Comparison of ENCODE assay signal across 8 cellular contexts in genomic region chr10:7788640-7789335, GRCh38. TPM values are rescaled to one million over a fixed set of nuclear protein-coding genes. Genes with fewer than 3 reads are reported as not detected.
A peak's percentile ranks its signal among the peaks of the same experiment; 100 is the strongest.
DNase-seq lines count a peak whose midpoint lies in the region; ATAC-seq and TF ChIP-seq lines count a peak whose summit lies in the region.

No MANE protein-coding gene starts in this region.

- peaks cover 97% of the 10 kb centered on the region for H3K79me2 ChIP-seq in fibroblast of lung (ENCODE audit: control insufficient read depth, insufficient read depth, low read length)

- H3K4me3 ChIP-seq in cardiac muscle cell = peak overlapping the region; percentile 58
- peak overlapping the region; percentile 73 to 91 (median 80) for H3K4me3 ChIP-seq in fibroblast of lung (replicated peaks in 1 of 4; ENCODE audit: control extremely low read depth in 1 of 4, insufficient read depth in 1 of 4, low read depth in 3 of 4, low read length in 4 of 4)
- H3K4me3 ChIP-seq in prostate gland = peak overlapping the region; percentile 71 to 90

- H3K9ac ChIP-seq in fibroblast of lung (ENCODE audit: insufficient read depth, low read length) = peak overlapping the region; percentile 80

- peak overlapping the region; percentile 88 for H3K27ac ChIP-seq in cardiac muscle cell
- peak overlapping the region; percentile 78 for H3K27ac ChIP-seq in fibroblast of lung (ENCODE audit: insufficient read depth, low read length)
- H3K27ac ChIP-seq in prostate gland = peak overlapping the region; percentile 80

- peak overlapping the region; percentile 94 for H3K4me2 ChIP-seq in fibroblast of lung (ENCODE audit: extremely low read depth, insufficient read depth, low read length)

- H2AFZ ChIP-seq in fibroblast of lung (ENCODE audit: low read length) = peak overlapping the region; percentile 65

- H4K20me1 ChIP-seq in fibroblast of lung (ENCODE audit: control insufficient read depth, extremely low read depth, insufficient read depth, low read length) = no peaks in the 10 kb centered on the region

- no peaks in the 10 kb centered on the region for H3K9me3 ChIP-seq in cardiac muscle cell (ENCODE audit: low read depth)
- H3K9me3 ChIP-seq in fibroblast of lung (ENCODE audit: control insufficient read depth, insufficient read depth, low read depth, low read length) = no peaks in the 10 kb centered on the region
- no peaks in the 10 kb centered on the region for H3K9me3 ChIP-seq in prostate gland

- DNase-seq in cardiac muscle cell (ENCODE audit: low read depth in 1 of 2, low spot score in 1 of 2) (peak; percentile 49 to 52), cardiac septum (ENCODE audit: low spot score) (no peak), RPMI7951 (ENCODE audit: low read depth) (peak; percentile 34), fibroblast of lung (ENCODE audit: low read depth in 2 of 2) (peak; percentile 24 to 35), prostate gland (ENCODE audit: low spot score) (no peak), GDM1 (lab: John Stamatoyannopoulos, UW) (no peak), dedifferentiated amniotic fluid mesenchymal stem cell (ENCODE audit: extremely low spot score) (no peak)

- H3K4me1 ChIP-seq in cardiac muscle cell (ENCODE audit: low read depth) (peaks cover 18% of the 10 kb centered on the region), fibroblast of lung (ENCODE audit: control insufficient read depth, extremely low read depth, insufficient read depth, low read length) (peaks cover 2% of the 10 kb centered on the region), prostate gland (replicated peaks) (no peaks in the 10 kb centered on the region)

- WGBS in prostate gland = 2% methylated on average over 25 of the region's 25 CpGs

- no peaks in the 10 kb centered on the region for H3K27me3 ChIP-seq in cardiac muscle cell
- H3K27me3 ChIP-seq in fibroblast of lung (ENCODE audit: control insufficient read depth, insufficient read depth, low read length) = no peaks in the 10 kb centered on the region
- H3K27me3 ChIP-seq in prostate gland (replicated peaks; ENCODE audit: insufficient read depth) = no peaks in the 10 kb centered on the region

- ATAC-seq in HG02840 (IDR thresholded peaks at IDR 0.05; ENCODE audit: low FRiP score, unreplicated experiment) = peak; percentile 4

- H3K36me3 ChIP-seq in cardiac muscle cell (no peaks in the 10 kb centered on the region), fibroblast of lung (ENCODE audit: control insufficient read depth, insufficient read depth, low read length) (no peaks in the 10 kb centered on the region), prostate gland (no peaks in the 10 kb centered on the region)

- TF ChIP-seq CTCF in cardiac muscle cell (IDR thresholded peaks at IDR 0.05; ENCODE audit: low read depth, low read length) (no peak), fibroblast of lung (conservative IDR thresholded peaks at IDR 0.05 in 1 of 2, IDR thresholded peaks at IDR 0.05 in 1 of 2; ENCODE audit: low read depth in 1 of 2, low read length in 2 of 2) (no peak), prostate gland (IDR thresholded peaks at IDR 0.05) (no peak)

- intact Hi-C loops in cardiac septum (cut with DNase I) (loop anchor here (2.0 kb wide), 1 partner anchor 30 kb away; the partner anchor contains the start of gene TAF3), prostate gland (cut with DNase I) (no loop called here)

- TF ChIP-seq POLR2A in prostate gland (IDR thresholded peaks at IDR 0.05) = no peak

RNA-seq across cellular contexts. Expression of gene ATP5F1C, which starts 0.8 kb away (rescaled TPM):
- 341 and 498 TPM in 2 replicates for total RNA-seq in cardiac muscle cell
- polyA plus RNA-seq in cardiac muscle cell = 714 and 811 TPM in 2 replicates
- total RNA-seq in cardiac septum = 570 TPM
- total RNA-seq in RPMI7951 (2014; rRNA removed; shearing (Covaris generic)) = 525 and 547 TPM in 2 replicates
- 170 and 172 TPM in 2 replicates for total RNA-seq in fibroblast of lung
- polyA plus RNA-seq in fibroblast of lung = 331 and 353 TPM in 2 replicates
- polyA plus RNA-seq in fibroblast of lung (2012) = 279 and 293 TPM in 2 replicates
- polyA minus RNA-seq in fibroblast of lung (ENCODE audit: low replicate concordance) = 28.4 and 41.2 TPM in 2 replicates
- total RNA-seq in prostate gland = 100 to 1,000 TPM; 207 to 239 TPM

RNA-seq across cellular contexts. Expression of gene KIN, which starts 1.0 kb away (rescaled TPM):
- total RNA-seq in cardiac muscle cell (3.2 and 7.4 TPM in 2 replicates), cardiac septum (7.5 TPM), fibroblast of lung (7.2 and 10.1 TPM in 2 replicates), prostate gland (10 to 100 TPM in 1 of 2 donors, 1 to 10 TPM in 1; 7.0 to 11.1 TPM)
- polyA plus RNA-seq in cardiac muscle cell (7.3 and 16.8 TPM in 2 replicates), fibroblast of lung (8.9 and 9.6 TPM in 2 replicates)
- total RNA-seq in RPMI7951 (2014; rRNA removed; shearing (Covaris generic)) = 19.4 and 27.5 TPM in 2 replicates
- polyA plus RNA-seq in fibroblast of lung (2012) = 11.1 and 13.4 TPM in 2 replicates
- polyA minus RNA-seq in fibroblast of lung (ENCODE audit: low replicate concordance) = 0.04 and 0.55 TPM in 2 replicates

RNA-seq across cellular contexts. Expression of gene TAF3, which starts 29.5 kb away (rescaled TPM):
- 3.9 and 4.1 TPM in 2 replicates for total RNA-seq in cardiac muscle cell
- 7.3 and 7.7 TPM in 2 replicates for polyA plus RNA-seq in cardiac muscle cell
- 12.4 TPM for total RNA-seq in cardiac septum
- total RNA-seq in RPMI7951 (2014; rRNA removed; shearing (Covaris generic)) = 1.6 and 2.5 TPM in 2 replicates
- total RNA-seq in fibroblast of lung = 1.5 and 2.1 TPM in 2 replicates
- 4.0 and 5.0 TPM in 2 replicates for polyA plus RNA-seq in fibroblast of lung
- 5.2 and 5.8 TPM in 2 replicates for polyA plus RNA-seq in fibroblast of lung (2012)
- 0.51 and 2.4 TPM in 2 replicates for polyA minus RNA-seq in fibroblast of lung (ENCODE audit: low replicate concordance)
- 10 to 100 TPM in 1 of 2 donors, 1 to 10 TPM in 1; 4.4 to 20.2 TPM for total RNA-seq in prostate gland

Comparison
In these comparisons a context has a peak if more than half of its experiments do, and no peak if none do; other contexts are left out.
1. DNase-seq: peak in cardiac muscle cell (2 of 2), RPMI7951 (single experiment) and fibroblast of lung (2 of 2); none in cardiac septum (single experiment), prostate gland (single experiment), GDM1 (single experiment) and dedifferentiated amniotic fluid mesenchymal stem cell (single experiment).
2. Peak in every context shown above with its lines, with median percentiles within 50 percentile points of each other: H3K27ac ChIP-seq and H3K4me3 ChIP-seq.